28 cellular contexts compared by ENCODE assay signal in the genomic region with DNA sequence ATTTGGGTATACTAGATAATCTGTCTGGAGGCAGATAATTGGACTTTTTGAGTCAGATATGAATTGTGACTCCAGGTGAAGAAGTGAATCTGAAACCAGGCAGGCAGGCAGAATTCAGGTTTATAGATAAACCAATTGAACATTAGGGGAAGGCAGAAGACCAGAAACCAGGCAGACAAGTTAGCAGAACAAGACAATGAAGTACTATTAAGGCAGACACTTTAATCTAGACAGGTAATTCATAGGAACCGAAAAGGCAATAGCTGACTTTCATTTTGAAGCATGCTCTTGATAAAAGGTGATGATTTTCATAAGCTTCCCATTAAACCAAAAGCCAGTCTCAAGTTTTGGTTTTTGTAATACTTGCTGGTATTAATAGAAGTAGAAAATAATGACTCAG. TPM values are rescaled to one million over a fixed set of nuclear protein-coding genes. Genes with fewer than 3 reads are reported as not detected.
"Had no signal": no experiment of that assay in that cellular context is flagged by ENCODE, and none has a peak within 500 bp of the region (broad histone marks: within the 10 kb centered on the region; RNA-seq: fewer than 3 reads in every experiment).

No MANE protein-coding gene starts in this region.

- FAIRE-seq: endometrium, frontal cortex had no signal

- DNase-seq: cortex of kidney; effector memory CD4-positive, alpha-beta T cell; heart left ventricle; hippocampal formation; left colon; left ventricle myocardium superior; mesenchymal stem cell; midbrain; nucleus accumbens; ovary; sigmoid colon; stimulated activated CD4-positive, alpha-beta T cell treated with anti-CD3 and anti-CD28 coated beads, Interleukin-12 subunit alpha, Interleukin-12 subunit beta, amount 100 ng/mL, for 4 hours; stimulated activated CD4-positive, alpha-beta T cell treated with anti-CD3 and anti-CD28 coated beads, Interleukin-2, amount 100 ng/mL, for 48 hours; stimulated activated CD8-positive, alpha-beta memory T cell treated with anti-CD3 and anti-CD28 coated beads, Interleukin-4, amount 100 ng/mL, for 48 hours; stomach; substantia nigra; transverse colon had no signal

- H3K9me3 ChIP-seq: ovary, right atrium auricular region, sigmoid colon, stomach, thoracic aorta, transverse colon had no signal

- H3K9ac ChIP-seq: neural progenitor cell had no signal

- ATAC-seq: esophagus mucosa; heart left ventricle; left colon; left ventricle myocardium superior; natural killer cell treated with Interleukin-12 subunit alpha and Interleukin-12 subunit beta and Interleukin-15 and Interleukin-18, amount 100 ng/mL, for 72 hours; stimulated activated memory B cell treated with anti-CD40 and anti-IgM and Interleukin-4, amounts not matched to agents 10 μg/mL and 1 μg/mL and 100 μg/mL, for 72 hours had no signal

- H3K4me2 ChIP-seq: neural progenitor cell had no signal

- H3K4me3 ChIP-seq: heart left ventricle, lung, neural progenitor cell, ovary, right atrium auricular region, sigmoid colon, skin epidermis, stomach, thoracic aorta, transverse colon had no signal

- H2AFZ ChIP-seq: neural progenitor cell had no signal

- H3K36me3 ChIP-seq: heart left ventricle, neural progenitor cell, ovary, right atrium auricular region, sigmoid colon, stomach, thoracic aorta, transverse colon had no signal

- H3K4me1 ChIP-seq: heart left ventricle, right atrium auricular region, sigmoid colon, stomach, transverse colon had no signal

- H3K27me3 ChIP-seq: ovary, right atrium auricular region, sigmoid colon, stomach, transverse colon had no signal

- H3K27ac ChIP-seq: heart left ventricle, neural progenitor cell, ovary, right atrium auricular region, sigmoid colon, skin epidermis, stomach, thoracic aorta, transverse colon had no signal

RNA-seq across cellular contexts. Expression of gene SLC4A10, which starts 19.3 kb away (rescaled TPM):
- polyA plus RNA-seq: fibroblast of lung, heart left ventricle had no signal
